Comparison of ENCODE assay signal across 15 cellular contexts in genomic region chr2:83972123-83972522, GRCh38.
A peak's percentile ranks its signal among the peaks of the same experiment; 100 is the strongest.
DNase-seq lines count a peak whose midpoint lies in the region; ATAC-seq, FAIRE-seq and TF ChIP-seq lines count a peak whose summit lies in the region.
"Had no signal": no experiment of that assay in that cellular context is flagged by ENCODE, and none has a peak within 500 bp of the region (broad histone marks: within the 10 kb centered on the region; RNA-seq: fewer than 3 reads in every experiment).

No MANE protein-coding gene starts in this region.

- intact Hi-C loops in MCF 10A (cut with micrococcal nuclease) (no loop called here), mammary epithelial cell (cut with micrococcal nuclease) (no loop called here)

- dilution Hi-C loops in mammary epithelial cell (cut with HindIII; ENCODE audit: low sequenced_read_pairs): no loop called here

- no peak overlapping the region for H3K27ac ChIP-seq in mammary epithelial cell (ENCODE audit: insufficient read depth, low read depth, low read length)
- H3K27ac ChIP-seq in RWPE2 (ENCODE audit: poor library complexity, severe bottlenecking): no peak overlapping the region

- peaks cover 14% of the 10 kb centered on the region for H3K4me1 Mint-ChIP-seq in MCF 10A (ENCODE audit: insufficient read depth, unreplicated experiment)

- ATAC-seq in RWPE2 (ENCODE audit: low read depth): peak; percentile 57; the same call in 1 of the 3 replicates

- H3K9ac ChIP-seq in mammary epithelial cell (ENCODE audit: insufficient read depth, low read length): no peak overlapping the region
- H3K9ac ChIP-seq: BLaER1 treated with 17β-estradiol and CSF1 and Interleukin-3, amounts not matched to agents 10 nM and 100 nM had no signal

- H2AFZ ChIP-seq in mammary epithelial cell (ENCODE audit: low read depth, low read length): no peak overlapping the region

- H3K4me3 Mint-ChIP-seq in MCF 10A (ENCODE audit: unreplicated experiment): no peak overlapping the region

- TF ChIP-seq CTCF in MCF 10A (IDR thresholded peaks at IDR 0.05; ENCODE audit: unreplicated experiment) (no peak), mammary epithelial cell (conservative IDR thresholded peaks at IDR 0.05 in 1 of 2, IDR thresholded peaks at IDR 0.05 in 1 of 2; ENCODE audit: extremely low read depth in 1 of 2, insufficient read depth in 1 of 2, low read depth in 1 of 2, low read length in 2 of 2) (no peak), RWPE2 (IDR thresholded peaks at IDR 0.05; ENCODE audit: poor library complexity, severe bottlenecking) (no peak), fibroblast of pulmonary artery (IDR thresholded peaks at IDR 0.05; ENCODE audit: low read length, missing control alignments) (no peak)

- no peak overlapping the region for H3K4me3 ChIP-seq in mammary epithelial cell (replicated peaks in 1 of 3; ENCODE audit: insufficient read depth in 1 of 3, low read depth in 2 of 3, low read length in 3 of 3)
- H3K4me3 ChIP-seq in RWPE2 (ENCODE audit: severe bottlenecking): no peak overlapping the region
- H3K4me3 ChIP-seq in fibroblast of pulmonary artery (replicated peaks; ENCODE audit: low read depth, low read length): no peak overlapping the region
- H3K4me3 ChIP-seq: BLaER1 treated with 17β-estradiol and CSF1 and Interleukin-3, amounts not matched to agents 10 nM and 100 nM had no signal

- no peaks in the 10 kb centered on the region for H3K79me2 ChIP-seq in mammary epithelial cell (ENCODE audit: insufficient read depth, low read length)

- no peaks in the 10 kb centered on the region for H3K9me3 ChIP-seq in mammary epithelial cell (replicated peaks; ENCODE audit: insufficient read depth, low read length)
- no peaks in the 10 kb centered on the region for H3K9me3 ChIP-seq in RWPE2 (ENCODE audit: severe bottlenecking)

- 69% methylated on average over 3 of the region's 3 CpGs for WGBS in mammary epithelial cell (ENCODE audit: low coverage, missing lambda C conversion rate)

- no peaks in the 10 kb centered on the region for H4K20me1 ChIP-seq in mammary epithelial cell (ENCODE audit: insufficient read depth, low read length)
- H4K20me1 ChIP-seq: BLaER1 treated with 17β-estradiol and CSF1 and Interleukin-3, amounts not matched to agents 10 nM and 100 nM had no signal

- no peaks in the 10 kb centered on the region for H3K36me3 Mint-ChIP-seq in MCF 10A (ENCODE audit: insufficient read depth, unreplicated experiment)

- in situ Hi-C loops in mammary epithelial cell (cut with MboI; ENCODE audit: low sequenced_read_pairs in 2 of 2): no loop called here

- H3K9me3 Mint-ChIP-seq in MCF 10A (ENCODE audit: unreplicated experiment): peaks cover 6% of the 10 kb centered on the region

- H3K36me3 ChIP-seq in mammary epithelial cell (ENCODE audit: insufficient read depth, low read length) (no peaks in the 10 kb centered on the region), RWPE2 (ENCODE audit: low read depth) (no peaks in the 10 kb centered on the region)
- H3K36me3 ChIP-seq: BLaER1 treated with 17β-estradiol and CSF1 and Interleukin-3, amounts not matched to agents 10 nM and 100 nM had no signal

- FAIRE-seq in urothelium cell line (lab: Jason Lieb, UNC): no peak

- POLR2A ChIA-PET in MCF 10A (lab: Yijun Ruan, JAX): interaction anchor here (1.5 kb wide), 1 partner anchor 21 kb away, joined by 5 read pairs; no protein-coding TSS in a partner anchor

- CTCF ChIA-PET in MCF 10A (lab: Yijun Ruan, JAX): interaction anchor here (0.6 to 1.2 kb wide), 5 partner anchors 12 to 1645 kb away, joined by 3 read pairs; no protein-coding TSS in a partner anchor
- CTCF ChIA-PET in mammary epithelial cell (lab: Charles Lee; ENCODE audit: low non-redundant PET): no interaction called here

- no peaks in the 10 kb centered on the region for H3K27me3 Mint-ChIP-seq in MCF 10A (ENCODE audit: insufficient read depth, unreplicated experiment)

- no peak overlapping the region for H3K4me2 ChIP-seq in mammary epithelial cell (ENCODE audit: insufficient read depth, low read depth, low read length)

- H3K27me3 ChIP-seq in mammary epithelial cell (ENCODE audit: insufficient read depth, low read length) (no peaks in the 10 kb centered on the region), RWPE2 (ENCODE audit: insufficient read depth, poor library complexity, severe bottlenecking) (no peaks in the 10 kb centered on the region)
- H3K27me3 ChIP-seq: BLaER1 treated with 17β-estradiol and CSF1 and Interleukin-3, amounts not matched to agents 10 nM and 100 nM had no signal

- DNase-seq in MCF 10A (ENCODE audit: unreplicated experiment) (peak; percentile 33), mammary epithelial cell (no peak), RWPE2 (ENCODE audit: low spot score) (no peak), fibroblast of pulmonary artery (ENCODE audit: low read depth) (peak; percentile 3), urothelium cell line (ENCODE audit: low spot score) (peak; percentile 11), T-helper 9 cell (no peak), NCI-H2081 (lab: John Stamatoyannopoulos, UW) (no peak), cerebellar cortex (ENCODE audit: low spot score) (no peak)
- DNase-seq: 8988T, H7, NCI-H146, NCI-H2081 treated with DMSO at 0.1 percent for 48 hours, NCI-H510A, SIG-M5 had no signal

- no peaks in the 10 kb centered on the region for H3K4me1 ChIP-seq in mammary epithelial cell (ENCODE audit: insufficient read depth, low read length)
- H3K4me1 ChIP-seq in RWPE2 (ENCODE audit: insufficient read depth, poor library complexity, severe bottlenecking): no peaks in the 10 kb centered on the region

- H3K27ac Mint-ChIP-seq in MCF 10A (ENCODE audit: low read depth, unreplicated experiment): no peak overlapping the region

- BruUV-seq in MCF 10A (replicated peaks; lab: Mats Ljungman, UMichigan): no TSS peak
- BruUV-seq in mammary epithelial cell (replicated peaks; lab: Mats Ljungman, UMichigan): no TSS peak

Comparison
In these comparisons a context has a peak if more than half of its experiments do, and no peak if none do; other contexts are left out.
1. DNase-seq: peak in MCF 10A (single experiment), fibroblast of pulmonary artery (single experiment) and urothelium cell line (single experiment); none in mammary epithelial cell (single experiment), RWPE2 (single experiment), T-helper 9 cell (single experiment), NCI-H2081 (0 of 2) and cerebellar cortex (single experiment).